ENCODE assay signal across 11 cellular contexts in genomic region chr1:15214507-15214906, GRCh38. TPM values are rescaled to one million over a fixed set of nuclear protein-coding genes. Genes with fewer than 3 reads are reported as not detected.
A peak's percentile ranks its signal among the peaks of the same experiment; 100 is the strongest.
DNase-seq lines count a peak whose midpoint lies in the region; ATAC-seq and TF ChIP-seq lines count a peak whose summit lies in the region.
"Had no signal": no experiment of that assay in that cellular context is flagged by ENCODE, and none has a peak within 500 bp of the region (broad histone marks: within the 10 kb centered on the region; RNA-seq: fewer than 3 reads in every experiment).

No MANE protein-coding gene starts in this region.

- peaks cover 5 to 43% (median 37%) of the 10 kb centered on the region in 4 donors for H3K4me1 ChIP-seq in esophagus muscularis mucosa
- peaks cover 19% of the 10 kb centered on the region for H3K4me1 ChIP-seq in mesodermal cell (ENCODE audit: control insufficient read depth, insufficient read depth, low read length, poor library complexity, severe bottlenecking)
- H3K4me1 ChIP-seq in tibial artery: peaks cover 0 to 62% (median 49%) of the 10 kb centered on the region in 4 donors

- peak overlapping the region; percentile 36 to 57 (median 52) for H3K27ac ChIP-seq in esophagus muscularis mucosa (replicated peaks in 1 of 4)
- H3K27ac ChIP-seq in mesodermal cell (ENCODE audit: low read depth, low read length, severe bottlenecking): peak overlapping the region; percentile 84
- peak overlapping the region; percentile 66 to 77 for H3K27ac ChIP-seq in tibial artery
- H3K27ac ChIP-seq: PC-9 had no signal

- H3K4me1 Mint-ChIP-seq in HFFc6 (ENCODE audit: low read depth): peaks cover 39% of the 10 kb centered on the region

- H3K9me3 ChIP-seq in esophagus muscularis mucosa (no peaks in the 10 kb centered on the region), mesodermal cell (ENCODE audit: control insufficient read depth, low read length) (no peaks in the 10 kb centered on the region), tibial artery (no peaks in the 10 kb centered on the region)

- H3K36me3 Mint-ChIP-seq in HFFc6 (ENCODE audit: low read depth): no peaks in the 10 kb centered on the region; the same call in 1 of the 2 replicates

- TF ChIP-seq POLR2A in esophagus muscularis mucosa (IDR thresholded peaks at IDR 0.05; ENCODE audit: low read depth): no peak

- TF ChIP-seq EP300 in esophagus muscularis mucosa (IDR thresholded peaks at IDR 0.05): no peak

- no peak overlapping the region for H3K4me3 Mint-ChIP-seq in HFFc6
- H3K4me3 Mint-ChIP-seq: activated T-cell treated with anti-CD3 and anti-CD28 coated beads, Interleukin-2, amount 50 U/mL, for 4 hours had no signal

- WGBS in esophagus muscularis mucosa: 45% methylated on average over 16 of the region's 18 CpGs
- 63 to 78% methylated on average over 14 to 17 of the region's 18 CpGs for WGBS in mesodermal cell (ENCODE audit: insufficient coverage in 2 of 2), 2 experiments

- 0 out of 2 replicates have a peak, but pooled peaks cover 1% of the 10 kb centered on the region for H3K27me3 Mint-ChIP-seq in HFFc6 (ENCODE audit: insufficient read depth)

- TF ChIP-seq CTCF in HFFc6 (IDR thresholded peaks at IDR 0.05): no peak
- no peak for TF ChIP-seq CTCF in esophagus muscularis mucosa (IDR thresholded peaks at IDR 0.05)
- no peak for TF ChIP-seq CTCF in tibial artery (IDR thresholded peaks at IDR 0.05)

- H3K36me3 ChIP-seq in esophagus muscularis mucosa (peaks cover 0 to 4% (median 3%) of the 10 kb centered on the region in 4 donors), mesodermal cell (ENCODE audit: control insufficient read depth, insufficient read depth, low read length) (peaks cover 25% of the 10 kb centered on the region), tibial artery (peaks cover under 1 to 3% (median 3%) of the 10 kb centered on the region in 3 donors)

- no peaks in the 10 kb centered on the region for H3K9me3 Mint-ChIP-seq in HFFc6
- H3K9me3 Mint-ChIP-seq: activated T-cell treated with anti-CD3 and anti-CD28 coated beads, Interleukin-2, amount 50 U/mL, for 4 hours had no signal

- no peak overlapping the region; the same call in 1 of the 2 replicates for H3K27ac Mint-ChIP-seq in HFFc6

- DNase-seq in HFFc6 (peak; percentile 11), esophagus muscularis mucosa (ENCODE audit: extremely low spot score) (no peak), tibial artery (peak in 1 of 2 donors; percentile 72), GM19240 (ENCODE audit: insufficient read length, low spot score) (no peak), NCI-H1694 (lab: John Stamatoyannopoulos, UW) (no peak)
- no peak for DNase-seq in effector CD4-positive, alpha-beta T cell
- DNase-seq: activated T-cell treated with anti-CD3 and anti-CD28 coated beads, Interleukin-2, amount 50 U/mL, for 4 hours; PC-9 had no signal

- no peak for ATAC-seq in HG02588 (IDR thresholded peaks at IDR 0.05; ENCODE audit: unreplicated experiment)
- ATAC-seq: activated T-cell treated with anti-CD3 and anti-CD28 coated beads, Interleukin-2, amount 50 U/mL, for 4 hours; right cardiac atrium had no signal

- no peaks in the 10 kb centered on the region for H3K27me3 ChIP-seq in esophagus muscularis mucosa
- no peaks in the 10 kb centered on the region for H3K27me3 ChIP-seq in tibial artery

- H3K4me3 ChIP-seq in esophagus muscularis mucosa: no peak overlapping the region
- H3K4me3 ChIP-seq in mesodermal cell (ENCODE audit: extremely low read depth, insufficient read depth, low read length, poor library complexity, severe bottlenecking): no peak overlapping the region
- no peak overlapping the region for H3K4me3 ChIP-seq in tibial artery
- H3K4me3 ChIP-seq: PC-9 had no signal

- intact Hi-C loops in esophagus muscularis mucosa (cut with DNase I): no loop called here
- intact Hi-C loops in tibial artery (cut with DNase I; ENCODE audit: low total_unique reads): no loop called here

RNA-seq across cellular contexts. Expression of gene FHAD1, which starts 32.5 kb away (rescaled TPM):
- under 1 TPM in 2 of 6 experiments, not detected in 4; 0.16 to 0.25 TPM for total RNA-seq in HFFc6 (2021; fragmentation: NEBNext Ultra II Directional; extraction: Animal tissue kit (Norgen Biotek cat#: 25700))
- total RNA-seq in esophagus muscularis mucosa: under 1 TPM in 3 of 4 donors, not detected in 1; under 0.01 to 0.26 (median 0.06) TPM
- 1.0 TPM for polyA plus RNA-seq in mesodermal cell (2013, experiment 1 of 2)
- 0.71 TPM for polyA plus RNA-seq in mesodermal cell (2013, experiment 2 of 2)
